ENCODE assay signal across 1 cellular context in the genomic region with DNA sequence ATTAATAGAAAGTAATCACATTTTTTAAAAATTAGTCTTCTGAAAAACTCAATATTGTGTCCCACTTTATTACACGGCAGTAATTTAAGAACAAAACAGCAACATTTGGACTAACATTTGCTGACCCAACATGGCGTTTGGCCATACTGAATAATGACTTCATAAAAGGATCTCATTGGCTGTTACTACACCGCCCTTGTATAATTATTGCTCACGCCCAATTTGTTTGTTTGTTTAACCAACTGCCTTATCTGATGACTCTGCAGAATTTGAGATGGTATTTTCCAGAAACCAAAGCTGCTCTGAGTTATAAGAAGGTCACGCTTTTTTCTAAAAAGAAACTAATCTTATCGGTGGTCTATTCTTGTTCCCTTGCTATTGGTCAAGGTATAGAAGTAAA.
TF ChIP-seq lines count a peak whose summit lies in the region.

No MANE protein-coding gene starts in this region.

TF ChIP-seq in HepG2, 621 proteins besides CTCF, POLR2A, EP300 and RAD21 (continued from another document):
- TF ChIP-seq, protein P1, sequence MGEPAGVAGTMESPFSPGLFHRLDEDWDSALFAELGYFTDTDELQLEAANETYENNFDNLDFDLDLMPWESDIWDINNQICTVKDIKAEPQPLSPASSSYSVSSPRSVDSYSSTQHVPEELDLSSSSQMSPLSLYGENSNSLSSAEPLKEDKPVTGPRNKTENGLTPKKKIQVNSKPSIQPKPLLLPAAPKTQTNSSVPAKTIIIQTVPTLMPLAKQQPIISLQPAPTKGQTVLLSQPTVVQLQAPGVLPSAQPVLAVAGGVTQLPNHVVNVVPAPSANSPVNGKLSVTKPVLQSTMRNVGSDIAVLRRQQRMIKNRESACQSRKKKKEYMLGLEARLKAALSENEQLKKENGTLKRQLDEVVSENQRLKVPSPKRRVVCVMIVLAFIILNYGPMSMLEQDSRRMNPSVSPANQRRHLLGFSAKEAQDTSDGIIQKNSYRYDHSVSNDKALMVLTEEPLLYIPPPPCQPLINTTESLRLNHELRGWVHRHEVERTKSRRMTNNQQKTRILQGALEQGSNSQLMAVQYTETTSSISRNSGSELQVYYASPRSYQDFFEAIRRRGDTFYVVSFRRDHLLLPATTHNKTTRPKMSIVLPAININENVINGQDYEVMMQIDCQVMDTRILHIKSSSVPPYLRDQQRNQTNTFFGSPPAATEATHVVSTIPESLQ (CRISPR knock-in tag; conservative IDR thresholded peaks at IDR 0.05): no peak
